Comparison of ENCODE assay signal across 17 cellular contexts in the genomic region with DNA sequence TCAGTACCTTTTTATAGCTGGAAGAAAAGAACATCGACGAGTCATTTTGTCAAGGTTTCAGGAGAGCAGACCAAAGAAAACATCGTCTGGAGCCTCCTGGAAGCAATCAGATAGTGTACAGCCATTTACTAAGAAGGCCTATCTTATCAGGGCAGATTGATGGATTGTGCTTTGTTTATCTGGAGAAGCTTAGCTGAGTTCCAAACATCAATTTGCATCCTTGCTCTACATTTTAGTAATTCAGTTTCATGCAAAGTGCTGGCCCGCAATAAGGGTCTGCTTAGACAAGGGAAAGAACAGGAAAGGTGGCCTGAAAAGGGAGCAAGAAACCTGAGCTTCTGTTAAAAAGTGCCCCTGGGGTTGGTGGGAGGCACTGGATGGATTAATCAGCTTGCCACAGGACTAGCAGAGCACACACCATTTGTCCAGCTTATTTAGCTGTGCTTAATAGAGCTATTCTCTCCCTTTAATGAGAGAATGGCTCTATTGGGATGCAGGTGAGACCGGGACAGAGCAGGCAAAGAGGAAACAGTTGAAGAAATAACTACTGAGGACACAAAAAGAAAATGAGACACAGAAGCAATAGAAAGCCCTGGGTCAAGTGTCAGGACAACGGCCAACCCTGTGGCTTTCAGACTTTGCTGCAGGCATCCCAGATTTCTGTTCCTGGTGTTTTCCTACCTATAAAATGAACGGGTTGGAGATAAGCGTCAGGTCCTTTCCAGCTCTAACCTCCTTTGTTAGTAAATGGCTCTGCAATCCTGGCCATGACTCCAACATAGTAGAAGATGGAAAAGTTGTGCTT.
DNase-seq lines count a peak whose midpoint lies in the region; ATAC-seq, FAIRE-seq and TF ChIP-seq lines count a peak whose summit lies in the region.
"Had no signal": no experiment of that assay in that cellular context is flagged by ENCODE, and none has a peak within 500 bp of the region (broad histone marks: within the 10 kb centered on the region; RNA-seq: fewer than 3 reads in every experiment).

No MANE protein-coding gene starts in this region.

- no peaks in the 10 kb centered on the region for H3K23me2 ChIP-seq in H1 (ENCODE audit: low read depth, low read length)

- TF ChIP-seq CTCF in H1 (IDR thresholded peaks at IDR 0.05; ENCODE audit: control extremely low read depth in 1 of 3, insufficient read depth in 1 of 3, low read depth in 1 of 3, low read length in 3 of 3) = no peak

- no peaks in the 10 kb centered on the region for H3K27me3 Mint-ChIP-seq in natural killer cell treated with Interleukin-12 subunit alpha and Interleukin-12 subunit beta and Interleukin-15 and Interleukin-18, amount 100 ng/mL, for 72 hours

- H3K9me3 Mint-ChIP-seq in natural killer cell treated with Interleukin-12 subunit alpha and Interleukin-12 subunit beta and Interleukin-15 and Interleukin-18, amount 100 ng/mL, for 72 hours = no peaks in the 10 kb centered on the region
- H3K9me3 Mint-ChIP-seq: activated CD4-positive, alpha-beta memory T cell treated with anti-CD3 and anti-CD28 coated beads, Interleukin-2, amount 10 ng/mL, durations not matched to agents 7 days and 5 days; activated naive CD8-positive, alpha-beta T cell treated with anti-CD3 and anti-CD28 coated beads for 36 hours; activated T-cell treated with anti-CD3 and anti-CD28 coated beads, Interleukin-2, amount 50 U/mL, for 72 hours had no signal

- H2BK5ac ChIP-seq in H1 (ENCODE audit: low read depth, low read length) = no peak overlapping the region
- H2BK5ac ChIP-seq in neuronal stem cell (ENCODE audit: low read length) = no peak overlapping the region

- no peak overlapping the region for H2BK20ac ChIP-seq in H1 (ENCODE audit: low read length)

- H2BK15ac ChIP-seq in H1 (ENCODE audit: low read length) (no peak overlapping the region), neuronal stem cell (ENCODE audit: low read length) (no peak overlapping the region)

- POLR2A ChIA-PET in H1 (lab: Charles Lee; ENCODE audit: partially characterized antibody) = no interaction called here

- CTCF ChIA-PET in H1 (lab: Charles Lee; ENCODE audit: partially characterized antibody) = interaction anchor here (0.8 to 1.2 kb wide), 2 partner anchors 20 to 97 kb away, joined by 3 read pairs; no protein-coding TSS in a partner anchor

- WGBS in H1 (ENCODE audit: extremely low coverage in 1 of 2, insufficient coverage in 1 of 2, insufficient read length in 1 of 2, insufficient replicate concordance in 2 of 2, low coverage in 1 of 2, low lambda C conversion rate in 2 of 2, missing lambda C conversion rate in 1 of 2), 2 experiments = 86% methylated on average over 8 of the region's 8 CpGs; no CpG with 5 or more reads in 1 of the 2 experiments
- no CpG with 5 or more reads among the region's 8 CpGs for WGBS in neuronal stem cell (ENCODE audit: extremely low coverage in 2 of 2, insufficient read length in 2 of 2, insufficient replicate concordance in 1 of 2), 2 donors

- no peaks in the 10 kb centered on the region for H4K20me1 ChIP-seq in H1 (replicated peaks in 1 of 2; ENCODE audit: control insufficient read depth in 1 of 2, insufficient read depth in 2 of 2, low read length in 2 of 2)

- H2BK120ac ChIP-seq in H1 (replicated peaks; ENCODE audit: low read depth, low read length) = no peak overlapping the region
- H2BK120ac ChIP-seq in neuronal stem cell (ENCODE audit: low read depth, low read length) = no peak overlapping the region

- H4K91ac ChIP-seq in H1 (replicated peaks; ENCODE audit: insufficient read length, low read length) (no peak overlapping the region), neuronal stem cell (ENCODE audit: low read depth, low read length, poor library complexity) (no peak overlapping the region)

- no peaks in the 10 kb centered on the region for H3K36me3 Mint-ChIP-seq in natural killer cell treated with Interleukin-12 subunit alpha and Interleukin-12 subunit beta and Interleukin-15 and Interleukin-18, amount 100 ng/mL, for 72 hours
- H3K36me3 Mint-ChIP-seq: activated naive CD8-positive, alpha-beta T cell treated with anti-CD3 and anti-CD28 coated beads for 36 hours; naive thymus-derived CD8-positive, alpha-beta T cell had no signal

- H3K4ac ChIP-seq in H1 (replicated peaks; ENCODE audit: insufficient read length, low read depth, low read length) (no peak overlapping the region), neuronal stem cell (ENCODE audit: low read length) (no peak overlapping the region)

- H3K18ac ChIP-seq in H1 (ENCODE audit: extremely low read depth, low read length) = no peak overlapping the region
- no peak overlapping the region for H3K18ac ChIP-seq in neuronal stem cell (ENCODE audit: low read length)

- peak overlapping the region in 1 of 2 donors; percentile 49 for H3K27ac Mint-ChIP-seq in natural killer cell treated with Interleukin-12 subunit alpha and Interleukin-12 subunit beta and Interleukin-15 and Interleukin-18, amount 100 ng/mL, for 72 hours
- H3K27ac Mint-ChIP-seq: activated CD4-positive, alpha-beta memory T cell treated with anti-CD3 and anti-CD28 coated beads, Interleukin-2, amount 10 ng/mL, durations not matched to agents 7 days and 5 days; activated naive CD8-positive, alpha-beta T cell treated with anti-CD3 and anti-CD28 coated beads for 36 hours; activated T-cell treated with anti-CD3 and anti-CD28 coated beads, Interleukin-2, amount 50 U/mL, for 72 hours; naive thymus-derived CD8-positive, alpha-beta T cell had no signal

- no peak overlapping the region for H3K56ac ChIP-seq in H1 (replicated peaks; ENCODE audit: insufficient read length, low read depth, low read length)

- H4K8ac ChIP-seq in H1 (ENCODE audit: extremely low read depth, insufficient read depth, low read length) = no peak overlapping the region
- H4K8ac ChIP-seq in neuronal stem cell (ENCODE audit: low read depth, low read length) = no peak overlapping the region

- H3K36me3 ChIP-seq in H7 (replicated peaks; ENCODE audit: control insufficient read depth, insufficient read depth, low read length) (no peaks in the 10 kb centered on the region), H1 (ENCODE audit: control insufficient read depth in 2 of 4, insufficient read depth in 4 of 4, low read length in 3 of 4) (no peaks in the 10 kb centered on the region), neuronal stem cell (replicated peaks in 1 of 2; ENCODE audit: control insufficient read depth in 2 of 2, insufficient read depth in 2 of 2, low read length in 2 of 2) (no peaks in the 10 kb centered on the region)

- TF ChIP-seq POLR2A in H1 (IDR thresholded peaks at IDR 0.05; ENCODE audit: control extremely low read depth in 1 of 2, low read depth in 2 of 2, low read length in 2 of 2) = no peak

- H4K5ac ChIP-seq in H1 (ENCODE audit: insufficient read length, low read depth, low read length) = no peak overlapping the region

- ATAC-seq in HG03196 (IDR thresholded peaks at IDR 0.05; ENCODE audit: unreplicated experiment) = no peak
- no peak for ATAC-seq in natural killer cell treated with Interleukin-12 subunit alpha and Interleukin-12 subunit beta and Interleukin-15 and Interleukin-18, amount 100 ng/mL, for 72 hours
- ATAC-seq: activated T-cell treated with anti-CD3 and anti-CD28 coated beads, Interleukin-2, amount 50 U/mL, for 72 hours; GM12878; naive thymus-derived CD8-positive, alpha-beta T cell had no signal

- no peaks in the 10 kb centered on the region for H3K27me3 ChIP-seq in H7 (ENCODE audit: control insufficient read depth, insufficient read depth, low read length)
- H3K27me3 ChIP-seq in H1 (replicated peaks in 1 of 4; ENCODE audit: control insufficient read depth in 3 of 4, extremely low read depth in 1 of 4, insufficient read depth in 3 of 4, low read length in 3 of 4) = no peaks in the 10 kb centered on the region
- H3K27me3 ChIP-seq in neuronal stem cell (ENCODE audit: control insufficient read depth in 3 of 3, insufficient read depth in 3 of 3, low read depth in 1 of 3, low read length in 3 of 3) = no peaks in the 10 kb centered on the region

- H2BK12ac ChIP-seq in H1 (ENCODE audit: low read depth, low read length) (no peak overlapping the region), neuronal stem cell (ENCODE audit: low read length) (no peak overlapping the region)

- H3K27ac ChIP-seq in H1 (ENCODE audit: low read depth, low read length) = no peak overlapping the region
- H3K27ac ChIP-seq in neuronal stem cell (replicated peaks; ENCODE audit: low read length) = peak overlapping the region; percentile 64

- TF ChIP-seq RAD21 in H1 (IDR thresholded peaks at IDR 0.05 in 1 of 2, conservative IDR thresholded peaks at IDR 0.05 in 1 of 2; ENCODE audit: low read depth in 2 of 2, low read length in 2 of 2) = no peak

- H3K4me1 ChIP-seq in H1 (replicated peaks in 1 of 4; ENCODE audit: control insufficient read depth in 3 of 4, insufficient read depth in 4 of 4, low read length in 3 of 4) = peaks cover 0 to 5% (median 2%) of the 10 kb centered on the region in 4 experiments; a peak in 3 of 7 replicates
- peaks cover 0 to 16% of the 10 kb centered on the region in 2 donors for H3K4me1 ChIP-seq in neuronal stem cell (ENCODE audit: control insufficient read depth in 2 of 2, insufficient read depth in 1 of 2, low read depth in 1 of 2, low read length in 2 of 2)

- H2AK5ac ChIP-seq in H1 (ENCODE audit: low read depth, low read length) = no peak overlapping the region
- H2AK5ac ChIP-seq in neuronal stem cell (ENCODE audit: low read depth, low read length) = no peak overlapping the region

- DNase-seq in H7 = peak; percentile 34
- peak; percentile 75 for DNase-seq in NCI-H82 (lab: John Stamatoyannopoulos, UW)
- no peak for DNase-seq in H1 (ENCODE audit: low read depth in 1 of 2, low spot score in 2 of 2)
- DNase-seq in neuronal stem cell (ENCODE audit: low spot score) = peak; percentile 60
- DNase-seq in natural killer cell treated with Interleukin-12 subunit alpha and Interleukin-12 subunit beta and Interleukin-15 and Interleukin-18, amount 100 ng/mL, for 72 hours (ENCODE audit: low spot score) = no peak
- no peak for DNase-seq in C1 segment of cervical spinal cord (lab: John Stamatoyannopoulos, UW)
- no peak for DNase-seq in SHP77 treated with DMSO at 0.1 percent for 48 hours (lab: John Stamatoyannopoulos, UW)
- DNase-seq: activated CD4-positive, alpha-beta memory T cell treated with anti-CD3 and anti-CD28 coated beads, Interleukin-2, amount 10 ng/mL, durations not matched to agents 7 days and 5 days; activated naive CD8-positive, alpha-beta T cell treated with anti-CD3 and anti-CD28 coated beads for 36 hours; activated T-cell treated with anti-CD3 and anti-CD28 coated beads, Interleukin-2, amount 50 U/mL, for 72 hours; naive thymus-derived CD8-positive, alpha-beta T cell; NCI-H187; NCI-H524 treated with DMSO at 0.1 percent for 48 hours; SW 1271 had no signal

- H3K4me3 ChIP-seq in H7 (ENCODE audit: insufficient read depth, low read depth, low read length) = no peak overlapping the region
- H3K4me3 ChIP-seq in H1 (ENCODE audit: extremely low read depth in 1 of 4, insufficient read depth in 2 of 4, low read depth in 3 of 4, low read length in 4 of 4) = no peak overlapping the region
- no peak overlapping the region for H3K4me3 ChIP-seq in neuronal stem cell (ENCODE audit: low read length in 2 of 2)
- H3K4me3 ChIP-seq: GM12878 had no signal

- H3K9ac ChIP-seq in H1 (replicated peaks in 1 of 4; ENCODE audit: extremely low read depth in 1 of 4, low read depth in 3 of 4, low read length in 3 of 4) (no peak overlapping the region), neuronal stem cell (ENCODE audit: low read depth, low read length, poor library complexity) (no peak overlapping the region)

- FAIRE-seq in H1 (lab: Jason Lieb, UNC) = no peak
- FAIRE-seq: endometrium, GM12878 had no signal

- peak overlapping the region; percentile 33; the same call in 1 of the 2 replicates for H2AFZ ChIP-seq in H1 (ENCODE audit: low read length)
- H2AFZ ChIP-seq in neuronal stem cell (ENCODE audit: low read length) = no peak overlapping the region

- no peak overlapping the region for H3K4me3 Mint-ChIP-seq in natural killer cell treated with Interleukin-12 subunit alpha and Interleukin-12 subunit beta and Interleukin-15 and Interleukin-18, amount 100 ng/mL, for 72 hours
- H3K4me3 Mint-ChIP-seq: activated CD4-positive, alpha-beta memory T cell treated with anti-CD3 and anti-CD28 coated beads, Interleukin-2, amount 10 ng/mL, durations not matched to agents 7 days and 5 days; activated naive CD8-positive, alpha-beta T cell treated with anti-CD3 and anti-CD28 coated beads for 36 hours; activated T-cell treated with anti-CD3 and anti-CD28 coated beads, Interleukin-2, amount 50 U/mL, for 72 hours; naive thymus-derived CD8-positive, alpha-beta T cell had no signal

- H3K79me1 ChIP-seq in H1 (ENCODE audit: low read depth, low read length) = no peaks in the 10 kb centered on the region
- H3K79me1 ChIP-seq in neuronal stem cell (ENCODE audit: low read depth, low read length) = no peaks in the 10 kb centered on the region

- H3K4me2 ChIP-seq in H1 (ENCODE audit: insufficient read depth in 1 of 2, low read depth in 2 of 2, low read length in 2 of 2) (no peak overlapping the region; a peak in 1 of 4 replicates), neuronal stem cell (ENCODE audit: insufficient read depth, low read length, poor library complexity, severe bottlenecking) (peak overlapping the region; percentile 12)

- TF ChIP-seq EP300 in H1 (IDR thresholded peaks at IDR 0.05; ENCODE audit: borderline replicate concordance in 1 of 2, low read depth in 2 of 2, low read length in 2 of 2) = no peak

- H3K23ac ChIP-seq in H1 (ENCODE audit: insufficient read length) (no peak overlapping the region), neuronal stem cell (ENCODE audit: low read depth, low read length, poor library complexity) (no peak overlapping the region)

- H3K14ac ChIP-seq in H1 (ENCODE audit: insufficient read length) (no peak overlapping the region), neuronal stem cell (ENCODE audit: low read length) (no peak overlapping the region)

- peaks cover 41 to 44% of the 10 kb centered on the region in 2 donors for H3K4me1 Mint-ChIP-seq in natural killer cell treated with Interleukin-12 subunit alpha and Interleukin-12 subunit beta and Interleukin-15 and Interleukin-18, amount 100 ng/mL, for 72 hours (ENCODE audit: low read depth in 2 of 2)
- H3K4me1 Mint-ChIP-seq: activated CD4-positive, alpha-beta memory T cell treated with anti-CD3 and anti-CD28 coated beads, Interleukin-2, amount 10 ng/mL, durations not matched to agents 7 days and 5 days; activated naive CD8-positive, alpha-beta T cell treated with anti-CD3 and anti-CD28 coated beads for 36 hours had no signal

- no peaks in the 10 kb centered on the region for H3K79me2 ChIP-seq in H1 (ENCODE audit: control insufficient read depth in 1 of 2, insufficient read depth in 2 of 2, low read length in 2 of 2)

- H3K9me3 ChIP-seq in H1 (ENCODE audit: insufficient read depth in 2 of 2, low read depth in 1 of 2, low read length in 1 of 2) (no peaks in the 10 kb centered on the region), neuronal stem cell (replicated peaks in 1 of 2; ENCODE audit: control insufficient read depth in 2 of 2, insufficient read depth in 1 of 2, low read depth in 1 of 2, low read length in 2 of 2) (no peaks in the 10 kb centered on the region)

Comparison
In these comparisons a context has a peak if more than half of its experiments do, and no peak if none do; other contexts are left out.
1. DNase-seq: peak in H7 (single experiment), NCI-H82 (single experiment) and neuronal stem cell (single experiment); none in H1 (0 of 2), natural killer cell treated with Interleukin-12 subunit alpha and Interleukin-12 subunit beta and Interleukin-15 and Interleukin-18, amount 100 ng/mL, for 72 hours (single experiment), C1 segment of cervical spinal cord (0 of 14) and SHP77 treated with DMSO at 0.1 percent for 48 hours (single experiment).